In the genomic region with DNA sequence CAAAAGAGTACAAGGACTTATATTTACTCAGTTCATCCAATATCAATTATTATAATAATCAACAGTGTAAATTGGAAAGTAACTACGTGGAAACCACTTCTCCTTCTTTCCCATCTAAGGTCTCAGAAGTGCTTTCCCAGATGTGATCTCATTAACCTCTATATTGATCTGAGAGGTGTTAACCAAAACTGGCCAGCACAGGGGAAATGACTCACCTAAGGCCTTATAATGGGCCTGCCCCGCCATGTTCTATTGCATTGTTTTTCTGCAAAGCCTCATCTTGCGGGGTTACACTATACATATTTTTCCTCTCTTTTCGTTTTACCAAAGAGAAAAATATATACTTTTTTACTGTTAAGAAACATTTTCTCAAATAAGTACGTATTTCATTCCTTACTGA, we compare ENCODE assay signal across 17 cellular contexts. TPM values are rescaled to one million over a fixed set of nuclear protein-coding genes. Genes with fewer than 3 reads are reported as not detected.
DNase-seq lines count a peak whose midpoint lies in the region; ATAC-seq, FAIRE-seq and TF ChIP-seq lines count a peak whose summit lies in the region.
"Had no signal": no experiment of that assay in that cellular context is flagged by ENCODE, and none has a peak within 500 bp of the region (broad histone marks: within the 10 kb centered on the region; RNA-seq: fewer than 3 reads in every experiment).

No MANE protein-coding gene starts in this region.

- no peak for TF ChIP-seq CTCF in GM12878 (IDR thresholded peaks at IDR 0.05 in 2 of 3, conservative IDR thresholded peaks at IDR 0.05 in 1 of 3; ENCODE audit: control insufficient read depth in 2 of 3, extremely low read depth in 1 of 3, insufficient read depth in 1 of 3, low read depth in 3 of 3, low read length in 3 of 3)
- TF ChIP-seq CTCF in kidney (IDR thresholded peaks at IDR 0.05; ENCODE audit: borderline replicate concordance, extremely low read depth, insufficient read depth), result no peak
- no peak for TF ChIP-seq CTCF in osteocyte (IDR thresholded peaks at IDR 0.05)

- H3K79me2 ChIP-seq in GM12878 (ENCODE audit: control insufficient read depth, insufficient read depth, low read length), result no peaks in the 10 kb centered on the region

- no peak overlapping the region for H3K4me2 ChIP-seq in GM12878 (ENCODE audit: control insufficient read depth, insufficient read depth)
- H3K4me2 ChIP-seq: BLaER1 treated with 17β-estradiol and CSF1 and Interleukin-3, amounts not matched to agents 10 nM and 100 nM; GM23338 had no signal

- DNase-seq in activated CD8-positive, alpha-beta memory T cell treated with anti-CD3 and anti-CD28 coated beads, Interleukin-2, amount 10 ng/mL, durations not matched to agents 7 days and 5 days, result peak; percentile 40
- DNase-seq in activated CD8-positive, alpha-beta memory T cell treated with anti-CD3 and anti-CD28 coated beads for 24 hours, result no peak
- DNase-seq in GM12878 (ENCODE audit: low read depth, low spot score) (no peak), kidney (no peak), epidermal melanocyte (ENCODE audit: insufficient read length, low spot score) (no peak), osteocyte (ENCODE audit: extremely low spot score, unreplicated experiment) (no peak)
- DNase-seq: ACHN; CD4-positive, CD25-positive, alpha-beta regulatory T cell; DMS53; GF-D8; H7 had no signal

- H4K20me1 ChIP-seq in GM12878 (ENCODE audit: control insufficient read depth, insufficient read depth), result no peaks in the 10 kb centered on the region
- H4K20me1 ChIP-seq: BLaER1 treated with 17β-estradiol and CSF1 and Interleukin-3, amounts not matched to agents 10 nM and 100 nM had no signal

- POLR2A ChIA-PET in GM12878 (lab: Charles Lee), result no interaction called here

- H3K27ac Mint-ChIP-seq in activated CD8-positive, alpha-beta memory T cell treated with anti-CD3 and anti-CD28 coated beads, Interleukin-2, amount 10 ng/mL, durations not matched to agents 7 days and 5 days, result no peak overlapping the region
- H3K27ac Mint-ChIP-seq in osteocyte (ENCODE audit: unreplicated experiment), result no peak overlapping the region
- H3K27ac Mint-ChIP-seq: CD4-positive, CD25-positive, alpha-beta regulatory T cell; GM23338 had no signal

- 45% methylated on average over 5 of the region's 5 CpGs for WGBS in GM12878 (ENCODE audit: insufficient coverage, insufficient replicate concordance, low lambda C conversion rate, missing lambda C conversion rate)

- CTCF ChIA-PET in activated CD8-positive, alpha-beta memory T cell treated with anti-CD3 and anti-CD28 coated beads, Interleukin-2, amount 10 ng/mL, durations not matched to agents 7 days and 5 days (lab: Charles Lee), result interaction anchor here (1.3 kb wide), 1 partner anchor 14 kb away, joined by 3 read pairs; no protein-coding TSS in a partner anchor
- CTCF ChIA-PET in GM12878 (lab: Yijun Ruan, JAX), result interaction anchor here (0.8 kb wide), 1 partner anchor 22 kb away, joined by 3 read pairs; no protein-coding TSS in a partner anchor

- H3K27ac ChIP-seq in GM12878 (ENCODE audit: control insufficient read depth, insufficient read depth), result no peak overlapping the region
- no peak overlapping the region for H3K27ac ChIP-seq in kidney (ENCODE audit: low read depth in 2 of 2, low read length in 2 of 2)
- H3K27ac ChIP-seq: BLaER1 treated with 17β-estradiol and CSF1 and Interleukin-3, amounts not matched to agents 10 nM and 100 nM; HL-60 had no signal

- no TSS peak for BruUV-seq in GM12878 (replicated peaks; lab: Mats Ljungman, UMichigan)

- intact Hi-C loops in GM12878 (cut with micrococcal nuclease; ENCODE audit: unreplicated experiment), result no loop called here
- intact Hi-C loops in kidney (cut with DNase I), result no loop called here

- H3K36me3 ChIP-seq in GM12878 (ENCODE audit: control insufficient read depth in 2 of 2, insufficient read depth in 2 of 2, low read length in 1 of 2) (no peaks in the 10 kb centered on the region), kidney (ENCODE audit: control insufficient read depth in 1 of 2, insufficient read depth in 2 of 2, low read length in 2 of 2) (no peaks in the 10 kb centered on the region)
- H3K36me3 ChIP-seq: BLaER1 treated with 17β-estradiol and CSF1 and Interleukin-3, amounts not matched to agents 10 nM and 100 nM had no signal

- H3K9me3 ChIP-seq in GM12878 (replicated peaks; ENCODE audit: control insufficient read depth, insufficient read depth, low read length) (no peaks in the 10 kb centered on the region), kidney (ENCODE audit: control insufficient read depth in 1 of 2, low read length in 2 of 2) (no peaks in the 10 kb centered on the region)
- H3K9me3 ChIP-seq: BLaER1 treated with 17β-estradiol and CSF1 and Interleukin-3, amounts not matched to agents 10 nM and 100 nM had no signal

- no peak for FAIRE-seq in GM12878 (lab: Jason Lieb, UNC)
- FAIRE-seq in kidney (lab: Jason Lieb, UNC), result peak; percentile 8
- FAIRE-seq: GM18507 had no signal

- in situ Hi-C loops in GM12878 (cut with MboI), result no loop called here

- H3K27me3 ChIP-seq in GM12878 (replicated peaks in 1 of 2; ENCODE audit: control insufficient read depth in 2 of 2, insufficient read depth in 2 of 2, low read length in 1 of 2), result no peaks in the 10 kb centered on the region; a peak in 1 of 4 replicates

- no peak overlapping the region for H3K9ac ChIP-seq in GM12878 (ENCODE audit: control insufficient read depth, insufficient read depth, low read length)
- H3K9ac ChIP-seq in kidney (ENCODE audit: low read length in 2 of 2), result no peak overlapping the region
- H3K9ac ChIP-seq: BLaER1 treated with 17β-estradiol and CSF1 and Interleukin-3, amounts not matched to agents 10 nM and 100 nM had no signal

- H3K4me3 ChIP-seq in GM12878, result no peak overlapping the region
- H3K4me3 ChIP-seq in kidney (ENCODE audit: low read length in 2 of 2), result no peak overlapping the region
- H3K4me3 ChIP-seq: BLaER1 treated with 17β-estradiol and CSF1 and Interleukin-3, amounts not matched to agents 10 nM and 100 nM; GM23338 had no signal

- peaks cover 11% of the 10 kb centered on the region for H3K4me1 Mint-ChIP-seq in activated CD8-positive, alpha-beta memory T cell treated with anti-CD3 and anti-CD28 coated beads, Interleukin-2, amount 10 ng/mL, durations not matched to agents 7 days and 5 days
- peaks cover 13% of the 10 kb centered on the region for H3K4me1 Mint-ChIP-seq in osteocyte (ENCODE audit: unreplicated experiment)
- H3K4me1 Mint-ChIP-seq: CD4-positive, CD25-positive, alpha-beta regulatory T cell; GM23338 had no signal

- H2AFZ ChIP-seq in GM12878 (ENCODE audit: control insufficient read depth, low read depth, low read length), result no peak overlapping the region
- H2AFZ ChIP-seq: GM23338 had no signal

- no peaks in the 10 kb centered on the region for H3K9me3 Mint-ChIP-seq in activated CD8-positive, alpha-beta memory T cell treated with anti-CD3 and anti-CD28 coated beads, Interleukin-2, amount 10 ng/mL, durations not matched to agents 7 days and 5 days (ENCODE audit: low read depth)
- H3K9me3 Mint-ChIP-seq in osteocyte (ENCODE audit: unreplicated experiment), result peaks cover 2% of the 10 kb centered on the region
- H3K9me3 Mint-ChIP-seq: CD4-positive, CD25-positive, alpha-beta regulatory T cell; GM23338 had no signal

- H3K36me3 Mint-ChIP-seq in activated CD8-positive, alpha-beta memory T cell treated with anti-CD3 and anti-CD28 coated beads, Interleukin-2, amount 10 ng/mL, durations not matched to agents 7 days and 5 days, result no peaks in the 10 kb centered on the region
- H3K36me3 Mint-ChIP-seq in osteocyte (ENCODE audit: unreplicated experiment), result peaks cover 4% of the 10 kb centered on the region
- H3K36me3 Mint-ChIP-seq: CD4-positive, CD25-positive, alpha-beta regulatory T cell had no signal

- peaks cover 3% of the 10 kb centered on the region for H3K27me3 Mint-ChIP-seq in activated CD8-positive, alpha-beta memory T cell treated with anti-CD3 and anti-CD28 coated beads, Interleukin-2, amount 10 ng/mL, durations not matched to agents 7 days and 5 days
- no peaks in the 10 kb centered on the region for H3K27me3 Mint-ChIP-seq in osteocyte (ENCODE audit: unreplicated experiment)

- RAD21 ChIA-PET in GM12878 (lab: Charles Lee; ENCODE audit: unreplicated experiment), result no interaction called here

- SMC1A ChIA-PET in GM12878 (lab: Charles Lee; ENCODE audit: uncharacterized antibody, unreplicated experiment), result no interaction called here

- no peak overlapping the region for H3K4me3 Mint-ChIP-seq in activated CD8-positive, alpha-beta memory T cell treated with anti-CD3 and anti-CD28 coated beads, Interleukin-2, amount 10 ng/mL, durations not matched to agents 7 days and 5 days
- H3K4me3 Mint-ChIP-seq in osteocyte (ENCODE audit: unreplicated experiment), result no peak overlapping the region
- H3K4me3 Mint-ChIP-seq: CD4-positive, CD25-positive, alpha-beta regulatory T cell; GM23338 had no signal

- TF ChIP-seq EP300 in GM12878 (IDR thresholded peaks at IDR 0.05; ENCODE audit: borderline replicate concordance in 1 of 2, control insufficient read depth in 1 of 2, low read depth in 2 of 2, low read length in 2 of 2), result no peak

- no peak for TF ChIP-seq RAD21 in GM12878 (IDR thresholded peaks at IDR 0.05; ENCODE audit: insufficient read depth, low read depth, low read length)

- TF ChIP-seq POLR2A in GM12878 (IDR thresholded peaks at IDR 0.05; ENCODE audit: low read depth, low read length), result no peak

- H3K4me1 ChIP-seq in GM12878 (ENCODE audit: control insufficient read depth, insufficient read depth, low read length), result no peaks in the 10 kb centered on the region; the same call in 1 of the 2 replicates
- no peaks in the 10 kb centered on the region for H3K4me1 ChIP-seq in kidney (ENCODE audit: control insufficient read depth in 1 of 2, insufficient read depth in 1 of 2, low read depth in 1 of 2, low read length in 2 of 2)
- H3K4me1 ChIP-seq: BLaER1 treated with 17β-estradiol and CSF1 and Interleukin-3, amounts not matched to agents 10 nM and 100 nM had no signal

- ATAC-seq in activated CD8-positive, alpha-beta memory T cell treated with anti-CD3 and anti-CD28 coated beads, Interleukin-2, amount 10 ng/mL, durations not matched to agents 7 days and 5 days, result peak; percentile 30
- ATAC-seq in GM12878, result 0 out of 3 replicates have a peak, but pooled peaks have one; percentile 30
- no peak for ATAC-seq in GM19328 (IDR thresholded peaks at IDR 0.05; ENCODE audit: unreplicated experiment)
- ATAC-seq: GM23338 had no signal

RNA-seq across cellular contexts. Expression of gene RAB40A, which starts 20.5 kb away (rescaled TPM):
- total RNA-seq in activated CD8-positive, alpha-beta memory T cell treated with anti-CD3 and anti-CD28 coated beads, Interleukin-2, amount 10 ng/mL, durations not matched to agents 7 days and 5 days, result under 1 TPM in 1 of 2 experiments, not detected in 1; 0.19 TPM
- 3.9 and 4.4 TPM in 2 replicates for total RNA-seq in GM12878 (2013; cell fraction: nucleolus; rRNA removed)
- total RNA-seq in GM12878 (2014; rRNA removed), result 0.17 and 0.38 TPM in 2 replicates
- total RNA-seq in GM12878 (2014; rRNA removed; fragmentation: Illumina TruSeq; extraction: Trizol), result 0.23 and 0.27 TPM in 2 replicates
- total RNA-seq in GM12878 (2021), result 0.08 and 0.26 TPM in 2 replicates
- polyA plus RNA-seq in GM12878 (2011; ENCODE audit: low read depth), result 0.14 TPM
- polyA plus RNA-seq in GM12878 (2011; rRNA removed), result 0.19 and 0.35 TPM in 2 replicates
- polyA plus RNA-seq in GM12878 (2011; cell fraction: cytosol; rRNA removed), result 0.07 TPM in 2 replicates
- 1.8 and 2.3 TPM in 2 replicates for polyA plus RNA-seq in GM12878 (2011; cell fraction: nucleus; rRNA removed)
- 0.22 and 0.39 TPM in 2 replicates for polyA plus RNA-seq in GM12878 (2012)
- polyA plus RNA-seq in GM12878 (2014; fragmentation: Illumina TruSeq; extraction: Trizol), result 0.10 and 0.33 TPM in 2 replicates
- under 1 TPM; 0.16 to 0.35 TPM for polyA plus RNA-seq in GM12878 (2014; fragmentation: Nextera tagmentation; extraction: Ambion mirVana)
- 0.24 and 0.38 TPM in 2 replicates for polyA plus RNA-seq in GM12878 (2014; rRNA removed)
- polyA plus RNA-seq in GM12878 (2016; fragmentation: Nextera tagmentation; extraction: Ambion mirVana), result under 1 TPM; 0.30 to 0.42 TPM
- polyA minus RNA-seq in GM12878 (2011; rRNA and poly(A)+ RNA removed), result 0.22 and 0.46 TPM in 2 replicates
- not detected in 2 replicates for polyA minus RNA-seq in GM12878 (2011; cell fraction: cytosol; rRNA and poly(A)+ RNA removed)
- 0.67 and 0.85 TPM in 2 replicates for polyA minus RNA-seq in GM12878 (2011; cell fraction: nucleus; rRNA and poly(A)+ RNA removed)
- total RNA-seq in kidney, result 1.4 TPM
- not detected for polyA plus RNA-seq in kidney (ENCODE audit: insufficient read depth, low read depth, low replicate concordance)
- total RNA-seq in osteocyte, result 0.24 and 0.68 TPM in 2 replicates
- total RNA-seq: A172; CD4-positive, CD25-positive, alpha-beta regulatory T cell; GM23338 had no signal
